Comparison of ENCODE assay signal across 14 cellular contexts in genomic region chr19:40808021-40808325, GRCh38. TPM values are rescaled to one million over a fixed set of nuclear protein-coding genes. Genes with fewer than 3 reads are reported as not detected.
DNase-seq lines count a peak whose midpoint lies in the region; ATAC-seq and TF ChIP-seq lines count a peak whose summit lies in the region.
"Had no signal": no experiment of that assay in that cellular context is flagged by ENCODE, and none has a peak within 500 bp of the region (broad histone marks: within the 10 kb centered on the region; RNA-seq: fewer than 3 reads in every experiment).

No MANE protein-coding gene starts in this region.

- no peak overlapping the region for H2AFZ ChIP-seq in neuronal stem cell (ENCODE audit: low read length)

- H3K79me1 ChIP-seq in neuronal stem cell (ENCODE audit: low read depth, low read length), result peaks cover 18% of the 10 kb centered on the region

- no peak for ATAC-seq in CD4-positive, alpha-beta T cell (ENCODE audit: poor library complexity)
- ATAC-seq in psoas muscle, result no peak
- ATAC-seq: activated T-cell treated with anti-CD3 and anti-CD28 coated beads, Interleukin-2, amount 50 U/mL, for 4 hours had no signal

- H2BK120ac ChIP-seq in neuronal stem cell (ENCODE audit: low read depth, low read length), result no peak overlapping the region

- peak overlapping the region; percentile 84 for H3K4me3 Mint-ChIP-seq in CD4-positive, alpha-beta T cell
- H3K4me3 Mint-ChIP-seq in IgD-negative memory B cell, result peak overlapping the region in 3 of 4 donors; percentile 34 to 58 (median 52)
- no peak overlapping the region for H3K4me3 Mint-ChIP-seq in chondrocyte (ENCODE audit: unreplicated experiment)
- no peak overlapping the region for H3K4me3 Mint-ChIP-seq in nephron progenitor cell
- H3K4me3 Mint-ChIP-seq: activated T-cell treated with anti-CD3 and anti-CD28 coated beads, Interleukin-2, amount 50 U/mL, for 4 hours had no signal

- peak overlapping the region; percentile 29 for H3K23ac ChIP-seq in neuronal stem cell (ENCODE audit: low read depth, low read length, poor library complexity)

- peak overlapping the region; percentile 90 for H3K27ac Mint-ChIP-seq in CD4-positive, alpha-beta T cell
- peak overlapping the region in 1 of 3 donors; percentile 47 for H3K27ac Mint-ChIP-seq in IgD-negative memory B cell
- peak overlapping the region; percentile 89 for H3K27ac Mint-ChIP-seq in chondrocyte (ENCODE audit: unreplicated experiment)
- H3K27ac Mint-ChIP-seq in nephron progenitor cell, result no peak overlapping the region

- no peak overlapping the region for H3K18ac ChIP-seq in neuronal stem cell (ENCODE audit: low read length)

- no CpG with 5 or more reads among the region's 2 CpGs for WGBS in neuronal stem cell (ENCODE audit: extremely low coverage in 2 of 2, insufficient read length in 2 of 2, insufficient replicate concordance in 1 of 2), 2 donors
- 83 to 86% (median 84%) methylated on average over 2 of the region's 2 CpGs for WGBS in psoas muscle, 3 donors

- intact Hi-C loops in CD4-positive, alpha-beta T cell (cut with DNase I, micrococcal nuclease), result no loop called here
- intact Hi-C loops in psoas muscle (cut with DNase I), result loop anchor here (5.0 to 10.0 kb wide), 2 partner anchors 91 to 143 kb away; partner anchors contain the start of genes COQ8B (in 1 of the 2) and ITPKC (in 1 of the 2)

- no peaks in the 10 kb centered on the region for H3K9me3 ChIP-seq in CD4-positive, alpha-beta T cell (ENCODE audit: control insufficient read depth, low read length)
- H3K9me3 ChIP-seq in neuronal stem cell (replicated peaks in 1 of 2; ENCODE audit: control insufficient read depth in 2 of 2, insufficient read depth in 1 of 2, low read depth in 1 of 2, low read length in 2 of 2) (no peaks in the 10 kb centered on the region), psoas muscle (no peaks in the 10 kb centered on the region)
- H3K9me3 ChIP-seq: MG63 had no signal

- no peak overlapping the region for H4K8ac ChIP-seq in neuronal stem cell (ENCODE audit: low read depth, low read length)

- peak overlapping the region; percentile 15 for H3K14ac ChIP-seq in neuronal stem cell (ENCODE audit: low read length)

- peak overlapping the region; percentile 86 for H3K27ac ChIP-seq in CD4-positive, alpha-beta T cell (ENCODE audit: low read depth, low read length)
- H3K27ac ChIP-seq in neuronal stem cell (replicated peaks; ENCODE audit: low read length) (no peak overlapping the region), psoas muscle (no peak overlapping the region)
- H3K27ac ChIP-seq: HL-60 had no signal

- peaks cover 32 to 42% of the 10 kb centered on the region in 2 donors for H3K4me1 ChIP-seq in neuronal stem cell (ENCODE audit: control insufficient read depth in 2 of 2, insufficient read depth in 1 of 2, low read depth in 1 of 2, low read length in 2 of 2)
- peaks cover 43% of the 10 kb centered on the region for H3K4me1 ChIP-seq in psoas muscle

- H3K36me3 ChIP-seq in neuronal stem cell (replicated peaks in 1 of 2; ENCODE audit: control insufficient read depth in 2 of 2, insufficient read depth in 2 of 2, low read length in 2 of 2), result peaks cover 33 to 67% of the 10 kb centered on the region in 2 donors
- peaks cover 0 to 39% of the 10 kb centered on the region in 2 donors for H3K36me3 ChIP-seq in psoas muscle (ENCODE audit: insufficient read depth in 1 of 2, low read depth in 1 of 2)

- H2BK5ac ChIP-seq in neuronal stem cell (ENCODE audit: low read length), result no peak overlapping the region

- no peaks in the 10 kb centered on the region for H3K9me3 Mint-ChIP-seq in CD4-positive, alpha-beta T cell
- H3K9me3 Mint-ChIP-seq in IgD-negative memory B cell, result no peaks in the 10 kb centered on the region
- H3K9me3 Mint-ChIP-seq in chondrocyte (ENCODE audit: low read depth), result no peaks in the 10 kb centered on the region
- H3K9me3 Mint-ChIP-seq in nephron progenitor cell, result no peaks in the 10 kb centered on the region
- H3K9me3 Mint-ChIP-seq: activated T-cell treated with anti-CD3 and anti-CD28 coated beads, Interleukin-2, amount 50 U/mL, for 4 hours had no signal

- DNase-seq in CD4-positive, alpha-beta T cell, result no peak
- DNase-seq in chondrocyte (ENCODE audit: low spot score) (no peak), neuronal stem cell (ENCODE audit: low spot score) (no peak), SIG-M5 treated with dmso at 0.1 percent for 504 hours (lab: John Stamatoyannopoulos, UW; ENCODE audit: unreplicated experiment) (no peak), nephron progenitor cell (no peak), inferior parietal cortex (ENCODE audit: extremely low spot score) (no peak), psoas muscle (no peak)
- DNase-seq: activated T-cell treated with anti-CD3 and anti-CD28 coated beads, Interleukin-2, amount 50 U/mL, for 4 hours; C1 segment of cervical spinal cord; central memory CD4-positive, alpha-beta T cell; MG63 had no signal

- H3K4me1 Mint-ChIP-seq in CD4-positive, alpha-beta T cell (ENCODE audit: low read depth), result peaks cover 82% of the 10 kb centered on the region
- H3K4me1 Mint-ChIP-seq in IgD-negative memory B cell (peaks cover 40 to 57% (median 57%) of the 10 kb centered on the region in 3 donors), chondrocyte (ENCODE audit: low read depth) (peaks cover 73% of the 10 kb centered on the region), nephron progenitor cell (peaks cover 81% of the 10 kb centered on the region)

- no peak overlapping the region for H3K4me3 ChIP-seq in neuronal stem cell (ENCODE audit: low read length in 2 of 2)
- H3K4me3 ChIP-seq in psoas muscle, result no peak overlapping the region
- H3K4me3 ChIP-seq: MG63 had no signal

- H3K9ac ChIP-seq in neuronal stem cell (ENCODE audit: low read depth, low read length, poor library complexity), result no peak overlapping the region

- no peak overlapping the region for H2AK5ac ChIP-seq in neuronal stem cell (ENCODE audit: low read depth, low read length)

- H3K27me3 ChIP-seq in CD4-positive, alpha-beta T cell (ENCODE audit: control insufficient read depth, insufficient read depth, low read length), result no peaks in the 10 kb centered on the region
- H3K27me3 ChIP-seq in neuronal stem cell (ENCODE audit: control insufficient read depth in 3 of 3, insufficient read depth in 3 of 3, low read depth in 1 of 3, low read length in 3 of 3) (no peaks in the 10 kb centered on the region), psoas muscle (ENCODE audit: insufficient read depth in 3 of 3, low read length in 2 of 3) (no peaks in the 10 kb centered on the region)
- H3K27me3 ChIP-seq: MG63 had no signal

- H3K36me3 Mint-ChIP-seq in CD4-positive, alpha-beta T cell (ENCODE audit: low read depth), result peaks cover 66% of the 10 kb centered on the region
- peaks cover 5% of the 10 kb centered on the region for H3K36me3 Mint-ChIP-seq in IgD-negative memory B cell
- peaks cover 12% of the 10 kb centered on the region for H3K36me3 Mint-ChIP-seq in chondrocyte (ENCODE audit: low read depth)
- peaks cover 13% of the 10 kb centered on the region for H3K36me3 Mint-ChIP-seq in nephron progenitor cell (ENCODE audit: low read depth)

- no peaks in the 10 kb centered on the region for H3K27me3 Mint-ChIP-seq in CD4-positive, alpha-beta T cell
- H3K27me3 Mint-ChIP-seq in IgD-negative memory B cell, result no peaks in the 10 kb centered on the region
- no peaks in the 10 kb centered on the region for H3K27me3 Mint-ChIP-seq in chondrocyte (ENCODE audit: low read depth)
- peaks cover 18% of the 10 kb centered on the region for H3K27me3 Mint-ChIP-seq in nephron progenitor cell (ENCODE audit: low read depth, poor library complexity)

- TF ChIP-seq CTCF in CD4-positive, alpha-beta T cell (IDR thresholded peaks at IDR 0.05), result no peak
- TF ChIP-seq CTCF in chondrocyte (IDR thresholded peaks at IDR 0.05) (no peak), nephron progenitor cell (IDR thresholded peaks at IDR 0.05) (no peak), psoas muscle (IDR thresholded peaks at IDR 0.05) (no peak)

- H4K91ac ChIP-seq in neuronal stem cell (ENCODE audit: low read depth, low read length, poor library complexity), result no peak overlapping the region

- POLR2A ChIA-PET in CD4-positive, alpha-beta T cell (lab: Charles Lee), result interaction anchor here (0.9 to 4.2 kb wide), 3 partner anchors 9 to 57 kb away, joined by 3 to 59 read pairs (median 24); partner anchors contain the start of genes EGLN2, RAB4B and SNRPA

- no peak overlapping the region for H3K4ac ChIP-seq in neuronal stem cell (ENCODE audit: low read length)

- H2BK12ac ChIP-seq in neuronal stem cell (ENCODE audit: low read length), result peak overlapping the region; percentile 12

- H2BK15ac ChIP-seq in neuronal stem cell (ENCODE audit: low read length), result no peak overlapping the region

- CTCF ChIA-PET in CD4-positive, alpha-beta T cell (lab: Charles Lee), result interaction anchor here (2.2 to 4.3 kb wide), 4 partner anchors 10 to 145 kb away, joined by 11 to 40 read pairs (median 20); partner anchors contain the start of genes EGLN2, MIA and RAB4B

- H3K4me2 ChIP-seq in neuronal stem cell (ENCODE audit: insufficient read depth, low read length, poor library complexity, severe bottlenecking), result no peak overlapping the region

RNA-seq across cellular contexts. Expression of gene EGLN2, which starts 9.0 kb away (rescaled TPM):
- 100 to 1,000 TPM; 150 to 151 TPM for total RNA-seq in CD4-positive, alpha-beta T cell
- polyA plus RNA-seq in IgD-negative memory B cell, result 181 TPM
- total RNA-seq in chondrocyte, result 74.6 to 83.1 TPM (median 83.0 TPM) in 3 replicates
- polyA plus RNA-seq in neuronal stem cell (2013, experiment 1 of 2), result 66.3 TPM
- 59.8 TPM for polyA plus RNA-seq in neuronal stem cell (2013, experiment 2 of 2)
- 10 to 100 TPM; 34.9 to 42.9 (median 38.9) TPM for total RNA-seq in psoas muscle
- polyA plus RNA-seq in psoas muscle, result 10 to 100 TPM; 45.8 to 67.6 (median 50.0) TPM

RNA-seq across cellular contexts. Expression of gene RAB4B, which starts 29.9 kb away (rescaled TPM):
- 10 to 100 TPM; 26.6 to 26.9 TPM for total RNA-seq in CD4-positive, alpha-beta T cell
- polyA plus RNA-seq in IgD-negative memory B cell, result 141 TPM
- 19.2 to 23.4 TPM (median 23.2 TPM) in 3 replicates for total RNA-seq in chondrocyte
- polyA plus RNA-seq in neuronal stem cell (2013, experiment 1 of 2), result 15.1 TPM
- 14.9 TPM for polyA plus RNA-seq in neuronal stem cell (2013, experiment 2 of 2)
- total RNA-seq in psoas muscle, result 10 to 100 TPM in 3 of 4 donors, 1 to 10 TPM in 1; 8.2 to 14.5 (median 13.9) TPM
- polyA plus RNA-seq in psoas muscle, result 10 to 100 TPM; 19.2 to 28.7 (median 23.4) TPM

RNA-seq across cellular contexts. Expression of gene MIA, which starts 32.7 kb away (rescaled TPM):
- total RNA-seq in CD4-positive, alpha-beta T cell, result not detected
- polyA plus RNA-seq in IgD-negative memory B cell, result not detected
- 1.4 to 2.6 TPM (median 2.4 TPM) in 3 replicates for total RNA-seq in chondrocyte
- polyA plus RNA-seq in neuronal stem cell (2013, experiment 1 of 2), result 0.15 TPM
- polyA plus RNA-seq in neuronal stem cell (2013, experiment 2 of 2), result 0.32 TPM
- total RNA-seq in psoas muscle, result 1 to 10 TPM in 1 of 4 donors, not detected in 3; 1.3 TPM
- polyA plus RNA-seq in psoas muscle, result under 1 TPM in 2 of 3 donors, not detected in 1; 0.38 to 0.77 TPM

RNA-seq across cellular contexts. Expression of gene CYP2A6, which starts 42.3 kb away (rescaled TPM):
- not detected for total RNA-seq in CD4-positive, alpha-beta T cell
- not detected for polyA plus RNA-seq in IgD-negative memory B cell
- total RNA-seq in chondrocyte, result not detected in 3 replicates
- 0.07 TPM for polyA plus RNA-seq in neuronal stem cell (2013, experiment 1 of 2)
- 0.03 TPM for polyA plus RNA-seq in neuronal stem cell (2013, experiment 2 of 2)
- under 1 TPM in 1 of 4 donors, not detected in 3; 0.32 TPM for total RNA-seq in psoas muscle
- not detected for polyA plus RNA-seq in psoas muscle
- polyA plus RNA-seq: neural cell had no signal

RNA-seq across cellular contexts. Expression of gene SNRPA, which starts 57.0 kb away (rescaled TPM):
- total RNA-seq in CD4-positive, alpha-beta T cell, result 10 to 100 TPM; 60.3 to 76.7 TPM
- 96.4 TPM for polyA plus RNA-seq in IgD-negative memory B cell
- total RNA-seq in chondrocyte, result 34.9 to 64.6 TPM (median 37.0 TPM) in 3 replicates
- polyA plus RNA-seq in neuronal stem cell (2013, experiment 1 of 2), result 346 TPM
- 347 TPM for polyA plus RNA-seq in neuronal stem cell (2013, experiment 2 of 2)
- 10 to 100 TPM; 27.5 to 43.6 (median 33.5) TPM for total RNA-seq in psoas muscle
- polyA plus RNA-seq in psoas muscle, result 10 to 100 TPM; 21.5 to 34.2 (median 22.5) TPM

Comparison
In these comparisons a context has a peak if more than half of its experiments do, and no peak if none do; other contexts are left out.
1. H3K4me3 Mint-ChIP-seq: peak in CD4-positive, alpha-beta T cell (single experiment) and IgD-negative memory B cell (3 of 4); none in chondrocyte (single experiment) and nephron progenitor cell (single experiment).
2. intact Hi-C loops: an anchor here in psoas muscle (5.0 to 10.0 kb wide); none called in CD4-positive, alpha-beta T cell.